ENCODE assay signal across 2 cellular contexts in genomic region chr18:79818036-79818435, GRCh38.
TF ChIP-seq lines count a peak whose summit lies in the region.

No MANE protein-coding gene starts in this region.

TF ChIP-seq in SK-N-SH treated with all-trans-retinoic acid at 6 μM for 48 hours, 23 proteins besides CTCF, POLR2A, EP300 and RAD21 (continued from another document):
- TF ChIP-seq OSR1 (CRISPR knock-in tag; IDR thresholded peaks at IDR 0.05), result no peak
- TF ChIP-seq TCF4 (CRISPR knock-in tag; IDR thresholded peaks at IDR 0.05; ENCODE audit: borderline replicate concordance), result no peak

TF ChIP-seq in SK-N-SH, 30 proteins besides CTCF, POLR2A, EP300 and RAD21:
- TF ChIP-seq, protein P1, sequence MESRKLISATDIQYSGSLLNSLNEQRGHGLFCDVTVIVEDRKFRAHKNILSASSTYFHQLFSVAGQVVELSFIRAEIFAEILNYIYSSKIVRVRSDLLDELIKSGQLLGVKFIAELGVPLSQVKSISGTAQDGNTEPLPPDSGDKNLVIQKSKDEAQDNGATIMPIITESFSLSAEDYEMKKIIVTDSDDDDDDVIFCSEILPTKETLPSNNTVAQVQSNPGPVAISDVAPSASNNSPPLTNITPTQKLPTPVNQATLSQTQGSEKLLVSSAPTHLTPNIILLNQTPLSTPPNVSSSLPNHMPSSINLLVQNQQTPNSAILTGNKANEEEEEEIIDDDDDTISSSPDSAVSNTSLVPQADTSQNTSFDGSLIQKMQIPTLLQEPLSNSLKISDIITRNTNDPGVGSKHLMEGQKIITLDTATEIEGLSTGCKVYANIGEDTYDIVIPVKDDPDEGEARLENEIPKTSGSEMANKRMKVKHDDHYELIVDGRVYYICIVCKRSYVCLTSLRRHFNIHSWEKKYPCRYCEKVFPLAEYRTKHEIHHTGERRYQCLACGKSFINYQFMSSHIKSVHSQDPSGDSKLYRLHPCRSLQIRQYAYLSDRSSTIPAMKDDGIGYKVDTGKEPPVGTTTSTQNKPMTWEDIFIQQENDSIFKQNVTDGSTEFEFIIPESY (IDR thresholded peaks at IDR 0.05; ENCODE audit: borderline replicate concordance, low read depth), result no peak
- no peak for TF ChIP-seq MEF2A (IDR thresholded peaks at IDR 0.05; ENCODE audit: borderline replicate concordance, low read depth)
- TF ChIP-seq RXRA (IDR thresholded peaks at IDR 0.05; ENCODE audit: borderline replicate concordance, low read depth), result no peak
- no peak for TF ChIP-seq USF1 (IDR thresholded peaks at IDR 0.05; ENCODE audit: borderline replicate concordance, low read depth)
- TF ChIP-seq TEAD4 (IDR thresholded peaks at IDR 0.05; ENCODE audit: borderline replicate concordance, insufficient read depth), result no peak
- TF ChIP-seq NRF1 (IDR thresholded peaks at IDR 0.05; ENCODE audit: low read depth, low read length), result no peak
- no peak for TF ChIP-seq EZH2phosphoT487 (IDR thresholded peaks at IDR 0.05; ENCODE audit: borderline replicate concordance, low read depth)
- no peak for TF ChIP-seq POLR2AphosphoS5 (IDR thresholded peaks at IDR 0.05; ENCODE audit: low read depth, low read length)
- TF ChIP-seq RCOR1 (IDR thresholded peaks at IDR 0.05; ENCODE audit: low read length), result no peak
- no peak for TF ChIP-seq GABPA (IDR thresholded peaks at IDR 0.05; ENCODE audit: low read depth)
- TF ChIP-seq FOXM1 (IDR thresholded peaks at IDR 0.05; ENCODE audit: low read depth), result no peak
TF ChIP-seq in SK-N-SH: peak in this region for 0.
